Comparison of ENCODE assay signal across 1 cellular context in the genomic region with DNA sequence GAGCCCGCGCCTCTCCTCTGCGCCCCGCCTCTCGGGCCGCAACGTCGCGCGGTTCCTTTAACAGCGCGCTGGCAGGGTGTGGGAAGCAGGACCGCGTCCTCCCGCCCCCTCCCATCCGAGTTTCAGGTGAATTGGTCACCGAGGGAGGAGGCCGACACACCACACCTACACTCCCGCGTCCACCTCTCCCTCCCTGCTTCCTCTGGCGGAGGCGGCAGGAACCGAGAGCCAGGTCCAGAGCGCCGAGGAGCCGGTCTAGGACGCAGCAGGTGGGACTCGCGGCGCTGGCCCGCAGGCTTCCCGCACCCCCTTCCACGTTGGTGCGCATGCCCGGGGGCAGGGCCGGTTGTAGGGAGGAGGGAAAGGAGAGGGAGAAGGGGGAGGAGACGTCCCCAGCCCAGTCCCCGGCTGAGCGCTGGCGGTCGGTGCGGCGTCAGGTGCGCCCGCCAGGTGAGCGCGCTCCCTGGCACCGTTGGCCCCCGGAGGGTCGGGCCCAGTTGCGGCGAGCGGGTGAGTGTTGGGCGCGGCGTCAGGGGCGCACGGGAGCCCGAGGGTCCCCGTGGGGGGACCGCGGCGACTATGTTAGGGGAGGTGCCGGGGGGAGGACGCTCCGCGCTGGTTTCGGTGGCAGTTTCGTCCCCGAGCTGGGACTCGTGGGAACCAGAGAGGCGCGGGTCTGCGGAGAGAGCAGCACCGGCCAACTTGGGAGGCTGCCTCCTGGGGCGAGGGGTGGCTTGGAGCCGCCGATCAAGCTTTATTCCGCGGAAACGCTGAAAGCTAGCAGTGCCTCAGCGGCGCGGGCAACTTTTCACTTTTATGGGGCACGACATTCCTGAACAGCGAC.
TF ChIP-seq lines count a peak whose summit lies in the region.

A gene with protein sequence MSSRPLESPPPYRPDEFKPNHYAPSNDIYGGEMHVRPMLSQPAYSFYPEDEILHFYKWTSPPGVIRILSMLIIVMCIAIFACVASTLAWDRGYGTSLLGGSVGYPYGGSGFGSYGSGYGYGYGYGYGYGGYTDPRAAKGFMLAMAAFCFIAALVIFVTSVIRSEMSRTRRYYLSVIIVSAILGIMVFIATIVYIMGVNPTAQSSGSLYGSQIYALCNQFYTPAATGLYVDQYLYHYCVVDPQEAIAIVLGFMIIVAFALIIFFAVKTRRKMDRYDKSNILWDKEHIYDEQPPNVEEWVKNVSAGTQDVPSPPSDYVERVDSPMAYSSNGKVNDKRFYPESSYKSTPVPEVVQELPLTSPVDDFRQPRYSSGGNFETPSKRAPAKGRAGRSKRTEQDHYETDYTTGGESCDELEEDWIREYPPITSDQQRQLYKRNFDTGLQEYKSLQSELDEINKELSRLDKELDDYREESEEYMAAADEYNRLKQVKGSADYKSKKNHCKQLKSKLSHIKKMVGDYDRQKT (plus strand): TSS at position 400 of the 844 bp plus-strand sequence. CDS start 11,455 bp downstream, outside the sequence.

TF ChIP-seq in HEK293, 187 proteins besides CTCF, POLR2A, EP300 and RAD21 (continued from another document and continues in another):
- TF ChIP-seq, protein P1, sequence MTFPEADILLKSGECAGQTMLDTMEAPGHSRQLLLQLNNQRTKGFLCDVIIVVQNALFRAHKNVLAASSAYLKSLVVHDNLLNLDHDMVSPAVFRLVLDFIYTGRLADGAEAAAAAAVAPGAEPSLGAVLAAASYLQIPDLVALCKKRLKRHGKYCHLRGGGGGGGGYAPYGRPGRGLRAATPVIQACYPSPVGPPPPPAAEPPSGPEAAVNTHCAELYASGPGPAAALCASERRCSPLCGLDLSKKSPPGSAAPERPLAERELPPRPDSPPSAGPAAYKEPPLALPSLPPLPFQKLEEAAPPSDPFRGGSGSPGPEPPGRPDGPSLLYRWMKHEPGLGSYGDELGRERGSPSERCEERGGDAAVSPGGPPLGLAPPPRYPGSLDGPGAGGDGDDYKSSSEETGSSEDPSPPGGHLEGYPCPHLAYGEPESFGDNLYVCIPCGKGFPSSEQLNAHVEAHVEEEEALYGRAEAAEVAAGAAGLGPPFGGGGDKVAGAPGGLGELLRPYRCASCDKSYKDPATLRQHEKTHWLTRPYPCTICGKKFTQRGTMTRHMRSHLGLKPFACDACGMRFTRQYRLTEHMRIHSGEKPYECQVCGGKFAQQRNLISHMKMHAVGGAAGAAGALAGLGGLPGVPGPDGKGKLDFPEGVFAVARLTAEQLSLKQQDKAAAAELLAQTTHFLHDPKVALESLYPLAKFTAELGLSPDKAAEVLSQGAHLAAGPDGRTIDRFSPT (tag by site-specific recombination; IDR thresholded peaks at IDR 0.05): peak; percentile 97
- TF ChIP-seq ZNF529 (tag by site-specific recombination; IDR thresholded peaks at IDR 0.05; ENCODE audit: insufficient replicate concordance): no peak
- peak; percentile 5; the same call in 1 of the 2 replicates for TF ChIP-seq GLI4 (tag by site-specific recombination; IDR thresholded peaks at IDR 0.05)
- TF ChIP-seq GFI1B (tag by site-specific recombination; IDR thresholded peaks at IDR 0.05): no peak
- TF ChIP-seq ZNF404 (tag by site-specific recombination; IDR thresholded peaks at IDR 0.05): no peak
- TF ChIP-seq ZNF530 (tag by site-specific recombination; IDR thresholded peaks at IDR 0.05; ENCODE audit: low read depth): no peak
- TF ChIP-seq ELK4 (IDR thresholded peaks at IDR 0.05; ENCODE audit: borderline replicate concordance, low read depth, low read length): no peak
- peak; percentile 95 for TF ChIP-seq SCRT1 (tag by site-specific recombination; IDR thresholded peaks at IDR 0.05; ENCODE audit: borderline replicate concordance)
- no peak; the same call in 1 of the 2 replicates for TF ChIP-seq ZFP3 (tag by site-specific recombination; IDR thresholded peaks at IDR 0.05; ENCODE audit: low read depth)
- TF ChIP-seq ZNF639 (tag by site-specific recombination; IDR thresholded peaks at IDR 0.05): 0 out of 2 replicates have a peak, but pooled peaks have one; percentile 24
- TF ChIP-seq ZNF138 (tag by site-specific recombination; IDR thresholded peaks at IDR 0.05; ENCODE audit: borderline replicate concordance): no peak
- TF ChIP-seq ZNF596 (tag by site-specific recombination; IDR thresholded peaks at IDR 0.05): no peak
- 0 out of 2 replicates have a peak, but pooled peaks have one; percentile 19 for TF ChIP-seq HOXD13 (CRISPR knock-in tag; IDR thresholded peaks at IDR 0.05; ENCODE audit: borderline replicate concordance)
- TF ChIP-seq ZNF626 (tag by site-specific recombination; IDR thresholded peaks at IDR 0.05): no peak
- no peak for TF ChIP-seq RBAK (tag by site-specific recombination; IDR thresholded peaks at IDR 0.05)
- TF ChIP-seq PRDM1 (tag by site-specific recombination; IDR thresholded peaks at IDR 0.05): no peak
- TF ChIP-seq ZNF341 (tag by site-specific recombination; IDR thresholded peaks at IDR 0.05; ENCODE audit: low read depth): peak; percentile 69; the same call in 1 of the 2 replicates
- no peak for TF ChIP-seq ZNF248 (tag by site-specific recombination; IDR thresholded peaks at IDR 0.05)
- TF ChIP-seq, protein P2, sequence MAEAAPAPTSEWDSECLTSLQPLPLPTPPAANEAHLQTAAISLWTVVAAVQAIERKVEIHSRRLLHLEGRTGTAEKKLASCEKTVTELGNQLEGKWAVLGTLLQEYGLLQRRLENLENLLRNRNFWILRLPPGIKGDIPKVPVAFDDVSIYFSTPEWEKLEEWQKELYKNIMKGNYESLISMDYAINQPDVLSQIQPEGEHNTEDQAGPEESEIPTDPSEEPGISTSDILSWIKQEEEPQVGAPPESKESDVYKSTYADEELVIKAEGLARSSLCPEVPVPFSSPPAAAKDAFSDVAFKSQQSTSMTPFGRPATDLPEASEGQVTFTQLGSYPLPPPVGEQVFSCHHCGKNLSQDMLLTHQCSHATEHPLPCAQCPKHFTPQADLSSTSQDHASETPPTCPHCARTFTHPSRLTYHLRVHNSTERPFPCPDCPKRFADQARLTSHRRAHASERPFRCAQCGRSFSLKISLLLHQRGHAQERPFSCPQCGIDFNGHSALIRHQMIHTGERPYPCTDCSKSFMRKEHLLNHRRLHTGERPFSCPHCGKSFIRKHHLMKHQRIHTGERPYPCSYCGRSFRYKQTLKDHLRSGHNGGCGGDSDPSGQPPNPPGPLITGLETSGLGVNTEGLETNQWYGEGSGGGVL (tag by site-specific recombination; IDR thresholded peaks at IDR 0.05): peak; percentile 96
- TF ChIP-seq GLIS2 (tag by site-specific recombination; IDR thresholded peaks at IDR 0.05): peak; percentile 97
- TF ChIP-seq, protein P3, sequence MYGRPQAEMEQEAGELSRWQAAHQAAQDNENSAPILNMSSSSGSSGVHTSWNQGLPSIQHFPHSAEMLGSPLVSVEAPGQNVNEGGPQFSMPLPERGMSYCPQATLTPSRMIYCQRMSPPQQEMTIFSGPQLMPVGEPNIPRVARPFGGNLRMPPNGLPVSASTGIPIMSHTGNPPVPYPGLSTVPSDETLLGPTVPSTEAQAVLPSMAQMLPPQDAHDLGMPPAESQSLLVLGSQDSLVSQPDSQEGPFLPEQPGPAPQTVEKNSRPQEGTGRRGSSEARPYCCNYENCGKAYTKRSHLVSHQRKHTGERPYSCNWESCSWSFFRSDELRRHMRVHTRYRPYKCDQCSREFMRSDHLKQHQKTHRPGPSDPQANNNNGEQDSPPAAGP (tag by site-specific recombination; IDR thresholded peaks at IDR 0.05): peak; percentile 13
- TF ChIP-seq ZNF707 (tag by site-specific recombination; IDR thresholded peaks at IDR 0.05): no peak
- TF ChIP-seq, protein P4, sequence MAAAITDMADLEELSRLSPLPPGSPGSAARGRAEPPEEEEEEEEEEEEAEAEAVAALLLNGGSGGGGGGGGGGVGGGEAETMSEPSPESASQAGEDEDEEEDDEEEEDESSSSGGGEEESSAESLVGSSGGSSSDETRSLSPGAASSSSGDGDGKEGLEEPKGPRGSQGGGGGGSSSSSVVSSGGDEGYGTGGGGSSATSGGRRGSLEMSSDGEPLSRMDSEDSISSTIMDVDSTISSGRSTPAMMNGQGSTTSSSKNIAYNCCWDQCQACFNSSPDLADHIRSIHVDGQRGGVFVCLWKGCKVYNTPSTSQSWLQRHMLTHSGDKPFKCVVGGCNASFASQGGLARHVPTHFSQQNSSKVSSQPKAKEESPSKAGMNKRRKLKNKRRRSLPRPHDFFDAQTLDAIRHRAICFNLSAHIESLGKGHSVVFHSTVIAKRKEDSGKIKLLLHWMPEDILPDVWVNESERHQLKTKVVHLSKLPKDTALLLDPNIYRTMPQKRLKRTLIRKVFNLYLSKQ (tag by site-specific recombination; IDR thresholded peaks at IDR 0.05; ENCODE audit: borderline replicate concordance): no peak
- no peak for TF ChIP-seq ZNF585B (tag by site-specific recombination; IDR thresholded peaks at IDR 0.05)
- TF ChIP-seq, protein P5, sequence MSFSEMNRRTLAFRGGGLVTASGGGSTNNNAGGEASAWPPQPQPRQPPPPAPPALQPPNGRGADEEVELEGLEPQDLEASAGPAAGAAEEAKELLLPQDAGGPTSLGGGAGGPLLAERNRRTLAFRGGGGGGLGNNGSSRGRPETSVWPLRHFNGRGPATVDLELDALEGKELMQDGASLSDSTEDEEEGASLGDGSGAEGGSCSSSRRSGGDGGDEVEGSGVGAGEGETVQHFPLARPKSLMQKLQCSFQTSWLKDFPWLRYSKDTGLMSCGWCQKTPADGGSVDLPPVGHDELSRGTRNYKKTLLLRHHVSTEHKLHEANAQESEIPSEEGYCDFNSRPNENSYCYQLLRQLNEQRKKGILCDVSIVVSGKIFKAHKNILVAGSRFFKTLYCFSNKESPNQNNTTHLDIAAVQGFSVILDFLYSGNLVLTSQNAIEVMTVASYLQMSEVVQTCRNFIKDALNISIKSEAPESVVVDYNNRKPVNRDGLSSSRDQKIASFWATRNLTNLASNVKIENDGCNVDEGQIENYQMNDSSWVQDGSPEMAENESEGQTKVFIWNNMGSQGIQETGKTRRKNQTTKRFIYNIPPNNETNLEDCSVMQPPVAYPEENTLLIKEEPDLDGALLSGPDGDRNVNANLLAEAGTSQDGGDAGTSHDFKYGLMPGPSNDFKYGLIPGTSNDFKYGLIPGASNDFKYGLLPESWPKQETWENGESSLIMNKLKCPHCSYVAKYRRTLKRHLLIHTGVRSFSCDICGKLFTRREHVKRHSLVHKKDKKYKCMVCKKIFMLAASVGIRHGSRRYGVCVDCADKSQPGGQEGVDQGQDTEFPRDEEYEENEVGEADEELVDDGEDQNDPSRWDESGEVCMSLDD (tag by site-specific recombination; IDR thresholded peaks at IDR 0.05): peak; percentile 11
- 0 out of 2 replicates have a peak, but pooled peaks have one; percentile 11 for TF ChIP-seq ZNF558 (tag by site-specific recombination; IDR thresholded peaks at IDR 0.05)
- TF ChIP-seq ZNF624 (tag by site-specific recombination; IDR thresholded peaks at IDR 0.05): no peak
- TF ChIP-seq MZF1 (tag by site-specific recombination; IDR thresholded peaks at IDR 0.05; ENCODE audit: borderline replicate concordance): peak; percentile 70; the same call in 1 of the 2 replicates
- no peak for TF ChIP-seq OVOL3 (tag by site-specific recombination; IDR thresholded peaks at IDR 0.05)
- TF ChIP-seq, protein P6, sequence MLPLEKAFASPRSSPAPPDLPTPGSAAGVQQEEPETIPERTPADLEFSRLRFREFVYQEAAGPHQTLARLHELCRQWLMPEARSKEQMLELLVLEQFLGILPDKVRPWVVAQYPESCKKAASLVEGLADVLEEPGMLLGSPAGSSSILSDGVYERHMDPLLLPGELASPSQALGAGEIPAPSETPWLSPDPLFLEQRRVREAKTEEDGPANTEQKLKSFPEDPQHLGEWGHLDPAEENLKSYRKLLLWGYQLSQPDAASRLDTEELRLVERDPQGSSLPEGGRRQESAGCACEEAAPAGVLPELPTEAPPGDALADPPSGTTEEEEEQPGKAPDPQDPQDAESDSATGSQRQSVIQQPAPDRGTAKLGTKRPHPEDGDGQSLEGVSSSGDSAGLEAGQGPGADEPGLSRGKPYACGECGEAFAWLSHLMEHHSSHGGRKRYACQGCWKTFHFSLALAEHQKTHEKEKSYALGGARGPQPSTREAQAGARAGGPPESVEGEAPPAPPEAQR (tag by site-specific recombination; IDR thresholded peaks at IDR 0.05): no peak
- TF ChIP-seq ZNF580 (tag by site-specific recombination; IDR thresholded peaks at IDR 0.05): no peak
- no peak for TF ChIP-seq ZBTB21 (tag by site-specific recombination; IDR thresholded peaks at IDR 0.05)
- TF ChIP-seq ZNF112 (tag by site-specific recombination; IDR thresholded peaks at IDR 0.05): no peak
- no peak for TF ChIP-seq ZNF654 (tag by site-specific recombination; IDR thresholded peaks at IDR 0.05; ENCODE audit: low read depth)
- no peak for TF ChIP-seq ZNF677 (tag by site-specific recombination; IDR thresholded peaks at IDR 0.05)
- no peak for TF ChIP-seq ZNF426 (tag by site-specific recombination; IDR thresholded peaks at IDR 0.05)
- TF ChIP-seq ZNF223 (tag by site-specific recombination; IDR thresholded peaks at IDR 0.05): peak; percentile 97
- TF ChIP-seq MYNN (tag by site-specific recombination; IDR thresholded peaks at IDR 0.05; ENCODE audit: borderline replicate concordance): no peak
- peak; percentile 85 for TF ChIP-seq PBX3 (CRISPR knock-in tag; IDR thresholded peaks at IDR 0.05)
- TF ChIP-seq ZNF623 (tag by site-specific recombination; IDR thresholded peaks at IDR 0.05): no peak
- no peak for TF ChIP-seq ZNF510 (tag by site-specific recombination; IDR thresholded peaks at IDR 0.05; ENCODE audit: insufficient replicate concordance)
